ENCODE assay signal across 18 cellular contexts in genomic region chr12:95179011-95179410, GRCh38. TPM values are rescaled to one million over a fixed set of nuclear protein-coding genes. Genes with fewer than 3 reads are reported as not detected.
DNase-seq lines count a peak whose midpoint lies in the region; ATAC-seq, FAIRE-seq and TF ChIP-seq lines count a peak whose summit lies in the region.
"Had no signal": no experiment of that assay in that cellular context is flagged by ENCODE, and none has a peak within 500 bp of the region (broad histone marks: within the 10 kb centered on the region; RNA-seq: fewer than 3 reads in every experiment).

No MANE protein-coding gene starts in this region.

- H3K27me3 Mint-ChIP-seq in mesothelial cell of epicardium (ENCODE audit: low read depth) (no peaks in the 10 kb centered on the region), MCF 10A (ENCODE audit: insufficient read depth, unreplicated experiment) (no peaks in the 10 kb centered on the region)
- H3K27me3 Mint-ChIP-seq: B cell; CD4-positive, alpha-beta T cell; IgD-negative memory B cell had no signal

- no peak for TF ChIP-seq POLR2A in A549 (IDR thresholded peaks at IDR 0.05; ENCODE audit: low read length)

- TF ChIP-seq CTCF in A549 (IDR thresholded peaks at IDR 0.05) (no peak), mesothelial cell of epicardium (IDR thresholded peaks at IDR 0.05; ENCODE audit: unreplicated experiment) (no peak), pancreas (IDR thresholded peaks at IDR 0.05) (no peak), MCF 10A (IDR thresholded peaks at IDR 0.05; ENCODE audit: unreplicated experiment) (no peak)

- peaks cover 88% of the 10 kb centered on the region for H3K4me1 ChIP-seq in A549
- peaks cover 0 to 4% (median 0%) of the 10 kb centered on the region in 3 donors for H3K4me1 ChIP-seq in pancreas

- POLR2A ChIA-PET in A549 (lab: Yijun Ruan, JAX) (no interaction called here), MCF 10A (lab: Yijun Ruan, JAX) (interaction anchor here (0.6 to 0.9 kb wide), 2 partner anchors 32 to 96 kb away, joined by 3 to 4 read pairs; no protein-coding TSS in a partner anchor)

- H3K9me3 Mint-ChIP-seq in mesothelial cell of epicardium = no peaks in the 10 kb centered on the region
- H3K9me3 Mint-ChIP-seq in MCF 10A (ENCODE audit: unreplicated experiment) = no peaks in the 10 kb centered on the region
- H3K9me3 Mint-ChIP-seq: CD4-positive, alpha-beta T cell; IgD-negative memory B cell had no signal

- no peaks in the 10 kb centered on the region for H3K36me3 ChIP-seq in pancreas

- ATAC-seq in A549 = peak in 1 of 2 experiments; percentile 10; a peak in 2 of 6 replicates
- no peak for ATAC-seq in pancreas
- ATAC-seq: GM12878 had no signal

- peak overlapping the region; percentile 45 for H3K4me2 ChIP-seq in A549

- FAIRE-seq in A549 (lab: Jason Lieb, UNC) (no peak), pancreas (lab: Jason Lieb, UNC) (no peak)
- FAIRE-seq: GM12878, GM19239, H54 had no signal

- H3K9me3 ChIP-seq in A549 = no peaks in the 10 kb centered on the region
- no peaks in the 10 kb centered on the region for H3K9me3 ChIP-seq in pancreas

- no peak for TF ChIP-seq RAD21 in A549 (conservative IDR thresholded peaks at IDR 0.05 in 1 of 2, IDR thresholded peaks at IDR 0.05 in 1 of 2)

- H3K4me1 Mint-ChIP-seq in mesothelial cell of epicardium (peaks cover 21% of the 10 kb centered on the region), MCF 10A (ENCODE audit: insufficient read depth, unreplicated experiment) (peaks cover 10% of the 10 kb centered on the region)
- H3K4me1 Mint-ChIP-seq: B cell had no signal

- intact Hi-C loops in pancreas (cut with DNase I) = no loop called here
- intact Hi-C loops in MCF 10A (cut with micrococcal nuclease) = no loop called here

- peak overlapping the region; percentile 46 to 76; a peak in 5 of 6 replicates for H3K27ac ChIP-seq in A549
- H3K27ac ChIP-seq in pancreas = no peak overlapping the region

- no peaks in the 10 kb centered on the region for H3K36me3 Mint-ChIP-seq in mesothelial cell of epicardium
- peaks cover 7% of the 10 kb centered on the region for H3K36me3 Mint-ChIP-seq in MCF 10A (ENCODE audit: insufficient read depth, unreplicated experiment)
- H3K36me3 Mint-ChIP-seq: IgD-negative memory B cell had no signal

- peak overlapping the region; percentile 53 for H3K27ac Mint-ChIP-seq in mesothelial cell of epicardium
- no peak overlapping the region for H3K27ac Mint-ChIP-seq in MCF 10A (ENCODE audit: low read depth, unreplicated experiment)
- H3K27ac Mint-ChIP-seq: B cell; CD4-positive, alpha-beta T cell; IgD-negative memory B cell had no signal

- CTCF ChIA-PET in A549 (lab: Yijun Ruan, JAX) = no interaction called here
- CTCF ChIA-PET in MCF 10A (lab: Yijun Ruan, JAX) = no interaction called here

- H3K4me3 Mint-ChIP-seq in mesothelial cell of epicardium = no peak overlapping the region
- no peak overlapping the region for H3K4me3 Mint-ChIP-seq in MCF 10A (ENCODE audit: unreplicated experiment)
- H3K4me3 Mint-ChIP-seq: B cell; CD4-positive, alpha-beta T cell; IgD-negative memory B cell had no signal

- no peak overlapping the region for H3K4me3 ChIP-seq in A549
- H3K4me3 ChIP-seq in pancreas = no peak overlapping the region
- H3K4me3 ChIP-seq: GM12878 had no signal

- DNase-seq in A549 (ENCODE audit: low read depth in 1 of 2, low spot score in 1 of 2) (no peak), NCI-H226 (peak; percentile 71), amniotic epithelial cell (ENCODE audit: low read depth) (peak; percentile 64), mesothelial cell of epicardium (ENCODE audit: low spot score in 2 of 2, unreplicated experiment in 2 of 2) (no peak), pancreas (no peak), MCF 10A (ENCODE audit: unreplicated experiment) (no peak), NCI-H2029 (lab: John Stamatoyannopoulos, UW) (no peak)
- DNase-seq in activated CD4-positive, alpha-beta T cell treated with anti-CD3 and anti-CD28 coated beads for 48 hours = no peak
- DNase-seq: 8988T; C1 segment of cervical spinal cord; Calu3; CD4-positive, alpha-beta T cell; DMS 273 treated with DMSO at 0.1 percent for 48 hours had no signal

- 41% methylated on average over 5 of the region's 5 CpGs for WGBS in A549 (ENCODE audit: missing lambda C conversion rate)
- 76 to 77% methylated on average over 5 of the region's 5 CpGs for WGBS in pancreas, 2 donors

- BruUV-seq in MCF 10A (replicated peaks; lab: Mats Ljungman, UMichigan) = no TSS peak

- H3K27me3 ChIP-seq in pancreas = no peaks in the 10 kb centered on the region

- TF ChIP-seq EP300 in A549 (IDR thresholded peaks at IDR 0.05) = no peak

TF ChIP-seq in A549, 52 proteins besides CTCF, POLR2A, EP300 and RAD21 (continues in another document):
- no peak for TF ChIP-seq PBX3 (IDR thresholded peaks at IDR 0.05)
- no peak for TF ChIP-seq MAFK (IDR thresholded peaks at IDR 0.05; ENCODE audit: partially characterized antibody)
- TF ChIP-seq CEBPB (IDR thresholded peaks at IDR 0.05) = no peak
- no peak for TF ChIP-seq CBX8 (IDR thresholded peaks at IDR 0.05)
- TF ChIP-seq FOSB (CRISPR knock-in tag; IDR thresholded peaks at IDR 0.05) = no peak
- no peak for TF ChIP-seq JUNB (IDR thresholded peaks at IDR 0.05)
- no peak for TF ChIP-seq RARB (CRISPR knock-in tag; IDR thresholded peaks at IDR 0.05)
- no peak for TF ChIP-seq EHMT2 (IDR thresholded peaks at IDR 0.05; ENCODE audit: low read depth)
- no peak for TF ChIP-seq CHD4 (IDR thresholded peaks at IDR 0.05; ENCODE audit: borderline replicate concordance)
- TF ChIP-seq ELK1 (IDR thresholded peaks at IDR 0.05; ENCODE audit: low read depth, low read length) = no peak
- TF ChIP-seq E2F6 (IDR thresholded peaks at IDR 0.05; ENCODE audit: borderline replicate concordance, low read depth) = no peak
- TF ChIP-seq POLR2AphosphoS2 (conservative IDR thresholded peaks at IDR 0.05; ENCODE audit: low read length) = no peak
- TF ChIP-seq USF2 (IDR thresholded peaks at IDR 0.05) = no peak
- no peak for TF ChIP-seq HEYL (CRISPR knock-in tag; IDR thresholded peaks at IDR 0.05)
- no peak for TF ChIP-seq ZFP36 (IDR thresholded peaks at IDR 0.05; ENCODE audit: borderline replicate concordance, partially characterized antibody)

RNA-seq across cellular contexts. Expression of gene FGD6, which starts 38.3 kb away (rescaled TPM):
- 42.0 and 48.0 TPM in 2 replicates for polyA plus RNA-seq in A549 (2011; rRNA removed)
- 6.0 and 6.7 TPM in 2 replicates for polyA plus RNA-seq in A549 (2012; cell fraction: cytosol; rRNA removed)
- 10.5 and 17.1 TPM in 2 replicates for polyA plus RNA-seq in A549 (2012; cell fraction: nucleus; rRNA removed)
- 15.5 to 17.6 TPM (median 16.5 TPM) in 3 replicates for polyA plus RNA-seq in A549 (2017; fragmentation: RNase III; extraction: RNeasy Plus Mini Kit Qiagen cat#74134 plus additional on column Dnase treatment)
- polyA minus RNA-seq in A549 (2011; rRNA and poly(A)+ RNA removed) = 54.8 and 54.9 TPM in 2 replicates
- 17.5 to 18.2 TPM (median 18.0 TPM) in 3 replicates for total RNA-seq in mesothelial cell of epicardium
- total RNA-seq in pancreas = 10 to 100 TPM in 2 of 6 donors, 1 to 10 TPM in 4; 6.6 to 24.3 (median 9.7) TPM
- polyA plus RNA-seq in pancreas = 1 to 10 TPM; 1.4 to 1.7 TPM
- total RNA-seq in MCF 10A (2022) = 17.2 and 25.1 TPM in 2 replicates

RNA-seq across cellular contexts. Expression of gene VEZT, which starts 38.6 kb away (rescaled TPM):
- polyA plus RNA-seq in A549 (2011; rRNA removed) (256 and 259 TPM in 2 replicates), A549 (2017; fragmentation: RNase III; extraction: RNeasy Plus Mini Kit Qiagen cat#74134 plus additional on column Dnase treatment) (87.1 to 92.3 TPM (median 89.6 TPM) in 3 replicates), pancreas (10 to 100 TPM; 14.9 to 25.6 TPM)
- polyA plus RNA-seq in A549 (2012; cell fraction: cytosol; rRNA removed) = 45.9 and 52.6 TPM in 2 replicates
- polyA plus RNA-seq in A549 (2012; cell fraction: nucleus; rRNA removed) = 20.8 and 28.1 TPM in 2 replicates
- 184 and 235 TPM in 2 replicates for polyA minus RNA-seq in A549 (2011; rRNA and poly(A)+ RNA removed)
- total RNA-seq in mesothelial cell of epicardium (107 to 110 TPM (median 107 TPM) in 3 replicates), pancreas (10 to 100 TPM; 26.3 to 44.5 (median 31.8) TPM), MCF 10A (2022) (88.1 and 107 TPM in 2 replicates)

Comparison
In these comparisons a context has a peak if more than half of its experiments do, and no peak if none do; other contexts are left out.
1. DNase-seq: peak in NCI-H226 (single experiment) and amniotic epithelial cell (single experiment); none in A549 (0 of 2), mesothelial cell of epicardium (0 of 2), activated CD4-positive, alpha-beta T cell treated with anti-CD3 and anti-CD28 coated beads for 48 hours (single experiment), pancreas (0 of 6), MCF 10A (single experiment) and NCI-H2029 (single experiment).
2. H3K27ac ChIP-seq: peak in A549 (2 of 2); none in pancreas (0 of 4).